8 cellular contexts compared by ENCODE assay signal in the genomic region with DNA sequence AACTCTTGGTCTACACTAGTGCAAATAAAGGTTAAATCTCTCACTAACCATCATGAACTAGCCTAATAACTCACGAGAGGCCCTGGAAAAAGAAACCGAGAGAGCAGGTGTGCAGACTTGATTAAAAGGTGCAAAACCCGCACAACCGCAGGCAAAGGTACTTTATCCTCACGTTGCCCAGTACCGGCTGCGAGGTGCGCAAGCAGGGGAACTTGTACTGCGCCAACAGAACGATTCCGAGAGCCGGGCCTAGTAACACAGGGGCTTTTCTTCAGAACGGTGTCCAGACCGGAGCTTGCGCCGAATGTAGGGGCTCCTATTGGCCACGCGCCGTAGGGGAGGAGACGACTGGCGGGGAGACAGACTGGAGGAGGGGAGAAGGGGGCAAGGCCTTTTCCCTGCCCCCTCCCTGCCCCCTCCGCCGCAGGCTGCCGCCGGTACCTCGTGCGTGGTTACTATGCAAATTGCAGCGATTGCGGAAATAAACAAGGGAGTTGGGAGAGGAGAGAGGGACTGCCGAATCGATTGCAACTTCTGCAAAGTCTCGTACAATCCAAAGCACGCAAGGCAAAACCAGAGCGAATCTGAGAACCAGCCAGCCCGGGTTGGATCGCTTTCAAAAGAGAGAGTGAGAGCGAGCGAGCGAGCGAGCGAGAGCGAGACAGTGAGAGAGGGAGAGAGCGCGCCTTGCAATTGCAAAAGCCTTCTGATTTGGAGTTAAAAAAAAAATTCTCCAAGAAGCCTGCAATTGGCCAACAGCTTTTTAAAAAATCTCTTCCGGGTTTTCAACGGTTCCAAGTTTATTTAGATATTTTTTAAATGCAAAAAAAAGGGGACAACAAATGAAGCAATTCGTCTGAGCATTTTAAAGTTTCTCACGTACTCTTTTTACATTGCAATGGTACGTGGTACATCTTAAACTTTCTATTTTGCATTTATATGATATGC. TPM values are rescaled to one million over a fixed set of nuclear protein-coding genes. Genes with fewer than 3 reads are reported as not detected.
DNase-seq lines count a peak whose midpoint lies in the region; ATAC-seq and TF ChIP-seq lines count a peak whose summit lies in the region.

No MANE protein-coding gene starts in this region.

- H3K56ac ChIP-seq in IMR-90 (ENCODE audit: extremely low read depth, insufficient read depth, low read length) = peak overlapping the region; percentile 66; the same call in 1 of the 2 replicates

- H2BK20ac ChIP-seq in IMR-90 (ENCODE audit: low read depth, low read length) = no peak overlapping the region

- H3K27me3 Mint-ChIP-seq in activated T-cell treated with anti-CD3 and anti-CD28 coated beads, Interleukin-2, amount 50 U/mL, for 4 hours (ENCODE audit: low read depth) = peaks cover 6% of the 10 kb centered on the region

- ATAC-seq in GM21576 (IDR thresholded peaks at IDR 0.05; ENCODE audit: unreplicated experiment) (peak; percentile 75), IMR-90 (ENCODE audit: low read depth) (peak; percentile 82)
- peak; percentile 69 to 71 for ATAC-seq in activated T-cell treated with anti-CD3 and anti-CD28 coated beads, Interleukin-2, amount 50 U/mL, for 4 hours
- peak; percentile 86 for ATAC-seq in stimulated activated effector memory CD8-positive, alpha-beta T cell treated with anti-CD3 and anti-CD28 coated beads, Interleukin-12 subunit alpha, Interleukin-12 subunit beta, amount 100 ng/mL, for 72 hours

- no peaks in the 10 kb centered on the region for H3K36me3 Mint-ChIP-seq in activated T-cell treated with anti-CD3 and anti-CD28 coated beads, Interleukin-2, amount 50 U/mL, for 4 hours (ENCODE audit: insufficient read depth)
- peaks cover 14% of the 10 kb centered on the region for H3K36me3 Mint-ChIP-seq in stimulated activated effector memory CD8-positive, alpha-beta T cell treated with anti-CD3 and anti-CD28 coated beads, Interleukin-12 subunit alpha, Interleukin-12 subunit beta, amount 100 ng/mL, for 72 hours

- peak overlapping the region; percentile 4; the same call in 1 of the 2 replicates for H3K14ac ChIP-seq in IMR-90 (replicated peaks; ENCODE audit: low read depth, low read length)

- H3K23ac ChIP-seq in IMR-90 (ENCODE audit: low read depth, low read length) = peak overlapping the region; percentile 26; the same call in 1 of the 2 replicates

- H4K8ac ChIP-seq in IMR-90 (ENCODE audit: low read depth in 2 of 2, low read length in 2 of 2) = peak overlapping the region; percentile 67 to 83

- H3K9me3 ChIP-seq in IMR-90 (ENCODE audit: control insufficient read depth, insufficient read depth, low read length) = no peaks in the 10 kb centered on the region
- H3K9me3 ChIP-seq in OCI-LY1 (ENCODE audit: low read length) = no peaks in the 10 kb centered on the region
- no peaks in the 10 kb centered on the region for H3K9me3 ChIP-seq in esophagus muscularis mucosa

- H3K4me1 ChIP-seq in IMR-90 (ENCODE audit: control insufficient read depth, insufficient read depth, low read length) (no peaks in the 10 kb centered on the region), OCI-LY1 (ENCODE audit: insufficient read depth, low read length, severe bottlenecking) (peaks cover 49% of the 10 kb centered on the region), esophagus muscularis mucosa (peaks cover 37 to 49% (median 49%) of the 10 kb centered on the region in 4 donors)

- H3K36me3 ChIP-seq in IMR-90 (ENCODE audit: control insufficient read depth, insufficient read depth, low read length) (no peaks in the 10 kb centered on the region), OCI-LY1 (ENCODE audit: insufficient read depth, low read length) (no peaks in the 10 kb centered on the region), esophagus muscularis mucosa (no peaks in the 10 kb centered on the region)

- H2AFZ ChIP-seq in IMR-90 (replicated peaks; ENCODE audit: low read length, poor library complexity) (peak overlapping the region; percentile 94), OCI-LY1 (ENCODE audit: low read length) (peak overlapping the region; percentile 78; the same call in 1 of the 2 replicates)

- H3K4me3 ChIP-seq in IMR-90 (ENCODE audit: insufficient read depth, low read depth, low read length) (peak overlapping the region; percentile 82), OCI-LY1 (ENCODE audit: low read depth, low read length, poor library complexity, severe bottlenecking) (peak overlapping the region; percentile 97), esophagus muscularis mucosa (peak overlapping the region; percentile 54 to 72 (median 66))

- 2% methylated on average over 9 of the region's 49 CpGs; no CpG with 5 or more reads in 1 of the 2 experiments for WGBS in IMR-90 (ENCODE audit: extremely low coverage in 2 of 2, insufficient read length in 1 of 2), 2 experiments
- under 1% methylated on average over 48 of the region's 49 CpGs for WGBS in esophagus muscularis mucosa

- no peak for TF ChIP-seq RAD21 in IMR-90 (IDR thresholded peaks at IDR 0.05; ENCODE audit: low read length)

- H3K9me2 ChIP-seq in OCI-LY1 (ENCODE audit: low read depth, low read length) = no peaks in the 10 kb centered on the region

- peak overlapping the region; percentile 85 for H3K4me2 ChIP-seq in IMR-90 (ENCODE audit: low read depth, low read length)
- H3K4me2 ChIP-seq in OCI-LY1 (ENCODE audit: low read length) = peak overlapping the region; percentile 98

- in situ Hi-C loops in IMR-90 (cut with MboI; ENCODE audit: low sequenced_read_pairs) = no loop called here

- no peaks in the 10 kb centered on the region for H3K79me1 ChIP-seq in IMR-90 (ENCODE audit: low read depth in 1 of 2, low read length in 2 of 2)

- H3K9me1 ChIP-seq in IMR-90 (ENCODE audit: insufficient read depth, low read length) = no peaks in the 10 kb centered on the region

- CTCF ChIA-PET in IMR-90 (lab: Yijun Ruan, JAX) = interaction anchor here (0.6 to 1.2 kb wide), 3 partner anchors 171 to 1952 kb away, joined by 4 to 7 read pairs (median 4); no protein-coding TSS in a partner anchor

- intact Hi-C loops in IMR-90 (cut with micrococcal nuclease) = loop anchor here (2.0 to 10.0 kb wide), 5 partner anchors 26 to 668 kb away; a partner anchor contains a TSS
- intact Hi-C loops in esophagus muscularis mucosa (cut with DNase I) = no loop called here

- H3K27me3 ChIP-seq in IMR-90 (ENCODE audit: control insufficient read depth, insufficient read depth, low read length) (no peaks in the 10 kb centered on the region; the same call in 1 of the 2 replicates), OCI-LY1 (ENCODE audit: insufficient read depth, low read length) (no peaks in the 10 kb centered on the region), esophagus muscularis mucosa (no peaks in the 10 kb centered on the region)

- DNase-seq in COR-L47 (lab: John Stamatoyannopoulos, UW) (peak; percentile 92), IMR-90 (peak; percentile 76), esophagus muscularis mucosa (ENCODE audit: extremely low spot score) (peak; percentile 96), myocyte (ENCODE audit: low read depth) (peak; percentile 84)
- DNase-seq in activated T-cell treated with anti-CD3 and anti-CD28 coated beads, Interleukin-2, amount 50 U/mL, for 4 hours = peak; percentile 61
- peak; percentile 58 to 93 for DNase-seq in stimulated activated effector memory CD8-positive, alpha-beta T cell treated with anti-CD3 and anti-CD28 coated beads, Interleukin-12 subunit alpha, Interleukin-12 subunit beta, amount 100 ng/mL, for 72 hours (ENCODE audit: low spot score in 2 of 2)

- H3K4ac ChIP-seq in IMR-90 (ENCODE audit: low read depth, low read length) = 0 out of 2 replicates have a peak overlapping the region, but pooled peaks have one; percentile 37

- H2BK120ac ChIP-seq in IMR-90 (ENCODE audit: low read depth, low read length) = peak overlapping the region; percentile 10; the same call in 1 of the 2 replicates

- TF ChIP-seq CTCF in IMR-90 (conservative IDR thresholded peaks at IDR 0.05; ENCODE audit: low read depth, low read length) (no peak), OCI-LY1 (IDR thresholded peaks at IDR 0.05; ENCODE audit: low read length) (no peak), esophagus muscularis mucosa (IDR thresholded peaks at IDR 0.05) (no peak)

- H3K9me3 Mint-ChIP-seq in activated T-cell treated with anti-CD3 and anti-CD28 coated beads, Interleukin-2, amount 50 U/mL, for 4 hours = no peaks in the 10 kb centered on the region
- no peaks in the 10 kb centered on the region for H3K9me3 Mint-ChIP-seq in stimulated activated effector memory CD8-positive, alpha-beta T cell treated with anti-CD3 and anti-CD28 coated beads, Interleukin-12 subunit alpha, Interleukin-12 subunit beta, amount 100 ng/mL, for 72 hours

- TF ChIP-seq POLR2A in IMR-90 (IDR thresholded peaks at IDR 0.05; ENCODE audit: low read depth, low read length) = no peak
- no peak for TF ChIP-seq POLR2A in esophagus muscularis mucosa (IDR thresholded peaks at IDR 0.05; ENCODE audit: low read depth)

- peak overlapping the region; percentile 36 for H2BK5ac ChIP-seq in IMR-90 (ENCODE audit: low read depth, low read length, poor library complexity, severe bottlenecking)

- H3K27ac Mint-ChIP-seq in stimulated activated effector memory CD8-positive, alpha-beta T cell treated with anti-CD3 and anti-CD28 coated beads, Interleukin-12 subunit alpha, Interleukin-12 subunit beta, amount 100 ng/mL, for 72 hours = peak overlapping the region; percentile 92

- H2AK5ac ChIP-seq in IMR-90 (ENCODE audit: low read depth, low read length) = no peak overlapping the region

- H4K5ac ChIP-seq in IMR-90 (ENCODE audit: low read depth, low read length) = peak overlapping the region; percentile 50

- dilution Hi-C loops in IMR-90 (cut with HindIII; ENCODE audit: low sequenced_read_pairs, unreplicated experiment) = no loop called here

- peak overlapping the region; percentile 93 for H3K4me3 Mint-ChIP-seq in activated T-cell treated with anti-CD3 and anti-CD28 coated beads, Interleukin-2, amount 50 U/mL, for 4 hours
- peak overlapping the region; percentile 91 for H3K4me3 Mint-ChIP-seq in stimulated activated effector memory CD8-positive, alpha-beta T cell treated with anti-CD3 and anti-CD28 coated beads, Interleukin-12 subunit alpha, Interleukin-12 subunit beta, amount 100 ng/mL, for 72 hours

- no peaks in the 10 kb centered on the region for H4K20me1 ChIP-seq in IMR-90 (ENCODE audit: insufficient read depth, low read length)
- no peaks in the 10 kb centered on the region for H4K20me1 ChIP-seq in OCI-LY1 (ENCODE audit: insufficient read depth, low read length)

- H2AK9ac ChIP-seq in IMR-90 (replicated peaks; ENCODE audit: low read depth, low read length, poor library complexity) = peak overlapping the region; percentile 37

- peak overlapping the region; percentile 42; the same call in 1 of the 2 replicates for H3K18ac ChIP-seq in IMR-90 (ENCODE audit: low read depth, low read length)

- no peaks in the 10 kb centered on the region for H3K79me2 ChIP-seq in OCI-LY1 (ENCODE audit: insufficient read depth, low read length)

- peaks cover 5% of the 10 kb centered on the region; the same call in 1 of the 2 replicates for H3F3A ChIP-seq in OCI-LY1 (ENCODE audit: insufficient read depth, low read length)

- peak overlapping the region; percentile 68 for H3K27ac ChIP-seq in IMR-90 (ENCODE audit: insufficient read depth, low read length)
- H3K27ac ChIP-seq in OCI-LY1 (ENCODE audit: low read depth, low read length, poor library complexity, severe bottlenecking) = peak overlapping the region; percentile 93
- H3K27ac ChIP-seq in esophagus muscularis mucosa (replicated peaks in 1 of 4) = peak overlapping the region; percentile 97 to 98 (median 98)

- TF ChIP-seq EP300 in esophagus muscularis mucosa (IDR thresholded peaks at IDR 0.05) = no peak

- H4K91ac ChIP-seq in IMR-90 (ENCODE audit: insufficient read depth, low read depth, low read length) = 0 out of 2 replicates have a peak overlapping the region, but pooled peaks have one; percentile 15

- H3K4me1 Mint-ChIP-seq in activated T-cell treated with anti-CD3 and anti-CD28 coated beads, Interleukin-2, amount 50 U/mL, for 4 hours (ENCODE audit: low read depth) = peaks cover 48% of the 10 kb centered on the region
- H3K4me1 Mint-ChIP-seq in stimulated activated effector memory CD8-positive, alpha-beta T cell treated with anti-CD3 and anti-CD28 coated beads, Interleukin-12 subunit alpha, Interleukin-12 subunit beta, amount 100 ng/mL, for 72 hours = peaks cover 51% of the 10 kb centered on the region

- no peak overlapping the region for H2BK15ac ChIP-seq in IMR-90 (ENCODE audit: low read depth, low read length)

- no TSS peak for BruUV-seq in IMR-90 (replicated peaks; lab: Mats Ljungman, UMichigan)

- POLR2A ChIA-PET in IMR-90 (lab: Charles Lee; ENCODE audit: unreplicated experiment) = no interaction called here

- peak overlapping the region; percentile 82 for H3K9ac ChIP-seq in IMR-90 (ENCODE audit: low read depth, low read length)
- H3K9ac ChIP-seq in OCI-LY1 (ENCODE audit: low read length) = peak overlapping the region; percentile 81

RNA-seq across cellular contexts. Expression of a gene that starts 5.4 kb away (rescaled TPM):
- 2.2 TPM in 2 replicates for total RNA-seq in IMR-90 (2012; rRNA removed)
- 1.6 and 1.8 TPM in 2 replicates for polyA plus RNA-seq in IMR-90 (2012; rRNA removed)
- 0.60 and 1.2 TPM in 2 replicates for polyA plus RNA-seq in IMR-90 (2012; cell fraction: cytosol; rRNA removed)
- 0.83 and 1.2 TPM in 2 replicates for polyA plus RNA-seq in IMR-90 (2012; cell fraction: nucleus; rRNA removed; ENCODE audit: low replicate concordance)
- 1 to 10 TPM; 2.7 to 6.9 (median 5.8) TPM for total RNA-seq in activated T-cell treated with anti-CD3 and anti-CD28 coated beads, Interleukin-2, amount 50 U/mL, for 4 hours
- total RNA-seq in esophagus muscularis mucosa = 100 to 1,000 TPM; 134 to 183 (median 148) TPM
- total RNA-seq in myocyte = 2.0 and 2.1 TPM in 2 replicates
- polyA plus RNA-seq in myocyte (2012) = 1.1 TPM

Comparison
In these comparisons a context has a peak if more than half of its experiments do, and no peak if none do; other contexts are left out.
1. Peak in every context shown above with its lines: DNase-seq, ATAC-seq, H3K4me3 ChIP-seq and H3K27ac ChIP-seq.
2. RNA of a gene that starts 5.4 kb away (total RNA-seq): 134 to 183 TPM in esophagus muscularis mucosa; 2.7 to 6.9 TPM in activated T-cell treated with anti-CD3 and anti-CD28 coated beads, Interleukin-2, amount 50 U/mL, for 4 hours, 2.2 TPM in IMR-90 and 2.0 to 2.1 TPM in myocyte; every median in the first group is over 10 times any median in the second.